Comparison of ENCODE assay signal across 8 cellular contexts in the genomic region with DNA sequence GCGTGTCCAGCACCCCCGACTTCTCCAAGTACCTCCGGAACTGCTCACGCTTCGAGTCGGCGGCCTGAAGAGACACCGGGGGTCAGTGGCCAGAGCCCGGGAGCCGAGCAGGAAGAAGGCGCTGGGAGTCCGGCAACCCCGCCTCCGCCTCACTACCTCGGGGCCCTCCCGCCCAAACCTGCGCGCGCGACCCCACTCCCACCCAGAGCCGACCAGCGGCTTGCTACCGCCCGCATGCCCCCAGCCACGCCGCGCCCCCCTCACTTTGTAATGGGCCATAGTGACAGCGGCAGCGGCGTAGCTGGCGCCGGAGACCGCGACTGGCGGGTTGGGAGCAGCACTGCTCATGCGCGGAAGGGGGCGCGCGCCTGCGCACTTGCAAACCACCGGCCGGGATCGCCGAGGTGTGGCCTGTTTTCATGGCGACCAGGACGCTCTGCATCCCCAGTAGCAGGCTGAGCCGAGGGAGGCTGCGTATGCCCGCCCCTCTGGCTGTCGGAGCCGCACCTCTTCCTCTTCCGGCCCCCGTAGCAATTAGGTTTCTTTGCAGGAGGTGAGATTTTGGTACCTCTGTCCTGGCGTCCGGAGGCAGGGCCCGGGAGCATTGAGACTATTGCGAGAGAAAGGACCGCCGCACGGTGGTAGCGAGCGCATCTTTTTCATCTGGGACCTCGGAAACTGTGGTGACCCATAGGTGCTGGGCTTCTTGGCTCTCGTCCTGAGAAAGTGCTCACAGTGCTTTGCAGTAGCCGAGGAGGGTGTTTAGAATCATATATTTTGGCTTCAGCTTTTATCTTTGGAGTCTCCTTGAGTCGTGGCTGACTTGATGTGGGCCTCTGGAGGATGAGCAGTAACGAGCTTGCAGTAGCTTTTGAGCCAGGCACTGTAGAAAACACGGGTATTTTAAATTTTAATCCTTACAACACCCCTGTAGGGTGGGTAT. TPM values are rescaled to one million over a fixed set of nuclear protein-coding genes. Genes with fewer than 3 reads are reported as not detected.
DNase-seq lines count a peak whose midpoint lies in the region; ATAC-seq, FAIRE-seq and TF ChIP-seq lines count a peak whose summit lies in the region.

TSS of gene MYCBP (minus strand) at position 322 of the 943 bp plus-strand sequence. CDS start at position 279, 43 bp downstream.

- no peak for TF ChIP-seq EP300 in upper lobe of left lung (IDR thresholded peaks at IDR 0.05)

- peak; percentile 64; the same call in 1 of the 2 replicates for TF ChIP-seq POLR2A in GM12892 (IDR thresholded peaks at IDR 0.05; ENCODE audit: low read depth, low read length)
- peak in 1 of 2 donors; percentile 40 for TF ChIP-seq POLR2A in adrenal gland (IDR thresholded peaks at IDR 0.05)
- peak in 2 of 4 donors; percentile 31 to 72 for TF ChIP-seq POLR2A in upper lobe of left lung (IDR thresholded peaks at IDR 0.05)

- H3K27ac ChIP-seq in adrenal gland = peak within 1 kb of the TSS in 2 of 5 donors; percentile 45 to 71
- H3K27ac ChIP-seq in heart right ventricle = peak within 1 kb of the TSS in 9 of 10 donors; percentile 56 to 86 (median 73)
- peak within 1 kb of the TSS; percentile 57 to 85 (median 66) for H3K27ac ChIP-seq in upper lobe of left lung

- WGBS in adrenal gland, 4 donors = 0 to 2% (median 1%) methylated on average over 4 to 69 of the region's 69 CpGs
- WGBS in heart right ventricle, 2 donors = 0% methylated on average over 50 to 69 of the region's 69 CpGs
- WGBS in upper lobe of left lung, 2 donors = 0 to 1% methylated on average over 9 to 25 of the region's 69 CpGs

- peak; percentile 99 for FAIRE-seq in GM12892 (lab: Jason Lieb, UNC)

- no peaks in the 10 kb centered on the region for H3K27me3 ChIP-seq in adrenal gland
- H3K27me3 ChIP-seq in heart right ventricle = no peaks in the 10 kb centered on the region
- H3K27me3 ChIP-seq in upper lobe of left lung = no peaks in the 10 kb centered on the region

- H3K36me3 ChIP-seq in adrenal gland (replicated peaks in 1 of 2) (no peaks in the 10 kb centered on the region), heart right ventricle (peaks cover 0 to 4% (median 0%) of the 10 kb centered on the region in 9 donors), upper lobe of left lung (no peaks in the 10 kb centered on the region)

- H3K4me1 ChIP-seq in adrenal gland (replicated peaks in 1 of 2) (peaks cover 11 to 18% of the 10 kb centered on the region in 2 donors), heart right ventricle (peaks cover 5 to 35% (median 24%) of the 10 kb centered on the region in 9 donors), upper lobe of left lung (peaks cover 13 to 17% (median 15%) of the 10 kb centered on the region in 4 donors)

- TF ChIP-seq CTCF in adrenal gland (IDR thresholded peaks at IDR 0.05) (peak; percentile 11 to 48 (median 23)), heart right ventricle (IDR thresholded peaks at IDR 0.05) (peak in 6 of 9 donors; percentile 14 to 44 (median 28)), upper lobe of left lung (IDR thresholded peaks at IDR 0.05) (peak in 4 of 6 experiments; percentile 51 to 77 (median 66))

- ATAC-seq in HG02852 (IDR thresholded peaks at IDR 0.05; ENCODE audit: unreplicated experiment) = peak; percentile 94
- peak; percentile 99 to 100 (median 100) for ATAC-seq in heart right ventricle
- peak; percentile 99 for ATAC-seq in upper lobe of left lung (ENCODE audit: low FRiP score in 2 of 2)

- H3K9me3 ChIP-seq in adrenal gland (replicated peaks in 1 of 3) (no peaks in the 10 kb centered on the region), heart right ventricle (no peaks in the 10 kb centered on the region), upper lobe of left lung (no peaks in the 10 kb centered on the region)

- DNase-seq in GM12892 (ENCODE audit: insufficient read length) = peak; percentile 98
- DNase-seq in NCI-H146 (lab: John Stamatoyannopoulos, UW) = peak; percentile 89
- DNase-seq in T-helper 1 cell = peak; percentile 94 to 98 (median 95)
- peak; percentile 96 to 97 (median 96) for DNase-seq in adrenal gland
- DNase-seq in heart right ventricle = peak; percentile 95 to 97
- peak; percentile 94 to 100 (median 96) for DNase-seq in posterior cingulate gyrus
- DNase-seq in upper lobe of left lung = peak; percentile 98 to 99

- intact Hi-C loops in adrenal gland (cut with DNase I) = loop anchor here in 1 of 2 donors (5.0 to 10.0 kb wide), 2 partner anchors 119 to 212 kb away; partner anchors contain the start of gene AKIRIN1
- intact Hi-C loops in heart right ventricle (cut with DNase I) = loop anchor here in 5 of 10 donors (1.0 to 10.0 kb wide), 6 partner anchors 14 to 222 kb away; partner anchors contain the start of genes AKIRIN1 (in 4 of the 5), NDUFS5 (in 1 of the 5) and RRAGC (in 1 of the 5)
- intact Hi-C loops in posterior cingulate gyrus (cut with DNase I) = loop anchor here (1.0 to 5.0 kb wide), 3 partner anchors 14 to 219 kb away; partner anchors contain the start of genes AKIRIN1 and RRAGC

- H3K4me3 ChIP-seq in adrenal gland = peak within 1 kb of the TSS; percentile 53 to 92 (median 78)
- H3K4me3 ChIP-seq in heart right ventricle = peak within 1 kb of the TSS; percentile 50 to 96 (median 82)
- H3K4me3 ChIP-seq in upper lobe of left lung = peak within 1 kb of the TSS; percentile 73 to 97 (median 84)

RNA-seq across cellular contexts. Expression of gene MYCBP, which starts in this region (rescaled TPM):
- 25.3 TPM for polyA plus RNA-seq in GM12892 (2012; ENCODE audit: missing spikeins)
- 10 to 100 TPM in 7 of 8 donors, 1 to 10 TPM in 1; 6.8 to 97.3 (median 19.8) TPM for total RNA-seq in adrenal gland
- 10 to 100 TPM in 1 of 3 donors, 1 to 10 TPM in 2; 5.5 to 36.1 (median 7.7) TPM for polyA plus RNA-seq in adrenal gland
- 10 to 100 TPM in 2 of 10 donors, 1 to 10 TPM in 8; 5.4 to 22.8 (median 8.2) TPM for total RNA-seq in heart right ventricle
- polyA plus RNA-seq in heart right ventricle = 1 to 10 TPM; 3.9 to 8.8 TPM
- 10 to 100 TPM in 4 of 6 donors, 1 to 10 TPM in 2; 2.8 to 23.7 (median 12.9) TPM for total RNA-seq in upper lobe of left lung
